19 cellular contexts compared by ENCODE assay signal in the genomic region with DNA sequence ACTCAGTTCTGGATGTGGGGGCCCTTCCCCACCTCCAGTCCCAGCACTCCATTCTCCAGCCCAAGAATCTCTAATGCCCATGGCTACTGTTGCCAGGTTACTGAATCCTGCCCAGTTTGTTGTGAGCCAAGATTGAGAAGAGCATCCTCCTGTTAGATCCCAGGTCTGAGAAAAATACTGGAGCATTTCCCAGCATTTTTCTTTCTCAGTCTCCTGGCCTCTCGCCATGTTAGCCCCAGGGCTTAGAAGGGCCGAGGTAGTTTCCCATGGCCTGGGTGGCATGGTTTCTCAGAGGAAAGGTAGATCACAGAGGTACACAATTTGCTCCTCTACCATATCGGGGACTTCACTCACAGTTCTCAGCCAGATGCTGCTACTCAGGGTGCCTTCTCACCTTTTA.
DNase-seq lines count a peak whose midpoint lies in the region; ATAC-seq and TF ChIP-seq lines count a peak whose summit lies in the region.
"Had no signal": no experiment of that assay in that cellular context is flagged by ENCODE, and none has a peak within 500 bp of the region (broad histone marks: within the 10 kb centered on the region; RNA-seq: fewer than 3 reads in every experiment).

No MANE protein-coding gene starts in this region.

- H3K4me2 ChIP-seq in PC-3 (ENCODE audit: low read length) = no peak overlapping the region
- H3K4me2 ChIP-seq: BLaER1 had no signal

- intact Hi-C loops in MCF 10A (cut with micrococcal nuclease) (loop anchor here (5.0 to 10.0 kb wide), 4 partner anchors 122 to 482 kb away; a partner anchor contains a TSS), breast epithelium (cut with DNase I; ENCODE audit: low total_unique reads) (no loop called here), PC-3 (cut with micrococcal nuclease) (loop anchor here (10.0 kb wide), 1 partner anchor 238 kb away; no protein-coding TSS in a partner anchor)

- no peaks in the 10 kb centered on the region for H3F3A ChIP-seq in PC-3 (ENCODE audit: low read length, unreplicated experiment)

- H3K4me1 Mint-ChIP-seq in MCF 10A (ENCODE audit: insufficient read depth, unreplicated experiment) = peaks cover 6% of the 10 kb centered on the region
- H3K4me1 Mint-ChIP-seq: CD14-positive monocyte; CD4-positive, alpha-beta memory T cell had no signal

- TF ChIP-seq CTCF in MCF 10A (IDR thresholded peaks at IDR 0.05; ENCODE audit: unreplicated experiment) (no peak), breast epithelium (IDR thresholded peaks at IDR 0.05) (no peak), PC-3 (conservative IDR thresholded peaks at IDR 0.05; ENCODE audit: low read depth, low read length) (no peak), epithelial cell of esophagus (IDR thresholded peaks at IDR 0.05; ENCODE audit: insufficient read depth, low read depth, low read length, missing control alignments) (no peak)

- H3K9me3 Mint-ChIP-seq in MCF 10A (ENCODE audit: unreplicated experiment) = no peaks in the 10 kb centered on the region

- CTCF ChIA-PET in MCF 10A (lab: Yijun Ruan, JAX) (no interaction called here), PC-3 (lab: Charles Lee) (no interaction called here)

- BruUV-seq in MCF 10A (replicated peaks; lab: Mats Ljungman, UMichigan) (no TSS peak), PC-3 (replicated peaks; lab: Mats Ljungman, UMichigan) (no TSS peak)

- POLR2A ChIA-PET in MCF 10A (lab: Yijun Ruan, JAX) (no interaction called here), PC-3 (lab: Charles Lee; ENCODE audit: unreplicated experiment) (no interaction called here)

- no peaks in the 10 kb centered on the region for H3K79me2 ChIP-seq in PC-3 (ENCODE audit: low read length)

- no peak overlapping the region for H3K4me3 ChIP-seq in breast epithelium
- no peak overlapping the region for H3K4me3 ChIP-seq in PC-3 (ENCODE audit: low read length)
- H3K4me3 ChIP-seq in epithelial cell of esophagus (ENCODE audit: low read length) = no peak overlapping the region
- H3K4me3 ChIP-seq: BLaER1, GM12878 had no signal

- no peaks in the 10 kb centered on the region for H3K27me3 Mint-ChIP-seq in MCF 10A (ENCODE audit: insufficient read depth, unreplicated experiment)
- H3K27me3 Mint-ChIP-seq: CD4-positive, alpha-beta memory T cell had no signal

- no peak overlapping the region for H3K4me3 Mint-ChIP-seq in MCF 10A (ENCODE audit: unreplicated experiment)
- H3K4me3 Mint-ChIP-seq: CD14-positive monocyte; CD4-positive, alpha-beta memory T cell; HFFc6 had no signal

- H3K4me1 ChIP-seq in breast epithelium (no peaks in the 10 kb centered on the region), PC-3 (ENCODE audit: insufficient read depth, low read length) (no peaks in the 10 kb centered on the region)
- H3K4me1 ChIP-seq: BLaER1 had no signal

- no peak for TF ChIP-seq POLR2A in breast epithelium (IDR thresholded peaks at IDR 0.05)

- peaks cover 0 to 12% of the 10 kb centered on the region in 2 donors for H3K9me3 ChIP-seq in breast epithelium
- H3K9me3 ChIP-seq in PC-3 (ENCODE audit: low read length) = no peaks in the 10 kb centered on the region

- H3K36me3 ChIP-seq in breast epithelium (no peaks in the 10 kb centered on the region), PC-3 (ENCODE audit: low read depth, low read length) (no peaks in the 10 kb centered on the region)
- H3K36me3 ChIP-seq: BLaER1 had no signal

- no peaks in the 10 kb centered on the region for H3K9me2 ChIP-seq in PC-3 (replicated peaks; ENCODE audit: low read length)

- H3K27me3 ChIP-seq in breast epithelium = no peaks in the 10 kb centered on the region
- H3K27me3 ChIP-seq in PC-3 (ENCODE audit: low read length) = no peaks in the 10 kb centered on the region
- H3K27me3 ChIP-seq: BLaER1 had no signal

- H3K9ac ChIP-seq in PC-3 (ENCODE audit: low read length) = no peak overlapping the region
- H3K9ac ChIP-seq: BLaER1 had no signal

- H3K36me3 Mint-ChIP-seq in MCF 10A (ENCODE audit: insufficient read depth, unreplicated experiment) = no peaks in the 10 kb centered on the region
- H3K36me3 Mint-ChIP-seq: CD14-positive monocyte had no signal

- H2AFZ ChIP-seq in PC-3 (ENCODE audit: low read length) = no peak overlapping the region

- DNase-seq in MCF 10A (ENCODE audit: unreplicated experiment) (peak; percentile 51), breast epithelium (ENCODE audit: low spot score in 2 of 2) (no peak), PC-3 (peak; percentile 14), epithelial cell of esophagus (ENCODE audit: low read depth) (peak; percentile 4), SHP77 (lab: John Stamatoyannopoulos, UW) (no peak), NCI-H510A (lab: John Stamatoyannopoulos, UW) (no peak)
- DNase-seq: 8988T, DMS153, DMS79, GOT3, H7, HFFc6, IMR-90 had no signal

- ATAC-seq in PC-3 (no peak), HG02759 (IDR thresholded peaks at IDR 0.05; ENCODE audit: unreplicated experiment) (no peak)
- ATAC-seq: GM12878, HCT116 had no signal

- H3K27ac ChIP-seq in breast epithelium = no peak overlapping the region
- no peak overlapping the region for H3K27ac ChIP-seq in PC-3 (ENCODE audit: low read length)
- H3K27ac ChIP-seq: BLaER1 had no signal

- H3K27ac Mint-ChIP-seq in MCF 10A (ENCODE audit: low read depth, unreplicated experiment) = no peak overlapping the region
- H3K27ac Mint-ChIP-seq: CD14-positive monocyte; CD4-positive, alpha-beta memory T cell; HFFc6 had no signal

- no peaks in the 10 kb centered on the region for H4K20me1 ChIP-seq in PC-3 (ENCODE audit: low read length)
- H4K20me1 ChIP-seq: BLaER1 had no signal

Comparison
In these comparisons a context has a peak if more than half of its experiments do, and no peak if none do; other contexts are left out.
1. DNase-seq: peak in MCF 10A (single experiment), PC-3 (single experiment) and epithelial cell of esophagus (single experiment); none in breast epithelium (0 of 2), SHP77 (0 of 2) and NCI-H510A (single experiment).